In the genomic region with DNA sequence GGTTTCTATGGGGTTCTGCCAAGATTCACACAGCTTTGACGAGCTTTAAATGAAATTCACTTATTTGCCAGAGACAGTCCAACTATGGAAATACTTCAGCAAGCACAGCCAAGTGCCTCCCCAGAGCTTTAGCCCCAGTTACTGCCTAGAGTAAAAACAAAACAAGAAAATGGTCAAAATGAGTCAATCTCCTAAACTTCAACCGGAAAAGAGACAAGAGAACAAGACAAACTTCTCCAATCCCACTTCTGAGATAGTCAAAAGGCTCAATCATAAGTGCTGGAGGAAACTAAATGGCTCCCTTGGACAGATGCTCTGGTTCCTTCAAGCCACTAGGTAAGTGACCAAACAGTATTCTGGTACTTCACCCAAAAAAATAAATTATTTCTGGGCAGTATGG, we compare ENCODE assay signal across 15 cellular contexts.
DNase-seq lines count a peak whose midpoint lies in the region; ATAC-seq lines count a peak whose summit lies in the region.
"Had no signal": no experiment of that assay in that cellular context is flagged by ENCODE, and none has a peak within 500 bp of the region (broad histone marks: within the 10 kb centered on the region; RNA-seq: fewer than 3 reads in every experiment).

No MANE protein-coding gene starts in this region.

- intact Hi-C loops in left ventricle myocardium superior (cut with micrococcal nuclease) = no loop called here

- H3K9me3 ChIP-seq in effector memory CD4-positive, alpha-beta T cell (ENCODE audit: control insufficient read depth, low read length) = no peaks in the 10 kb centered on the region

- no peak overlapping the region for H3K27ac ChIP-seq in effector memory CD4-positive, alpha-beta T cell (ENCODE audit: insufficient read depth, low read length, poor library complexity, severe bottlenecking)
- H3K27ac ChIP-seq: BLaER1 treated with 17β-estradiol and CSF1 and Interleukin-3, amounts not matched to agents 10 nM and 100 nM had no signal

- ATAC-seq in GM18873 (IDR thresholded peaks at IDR 0.05; ENCODE audit: low FRiP score, unreplicated experiment) (peak; percentile 74), GM21619 (IDR thresholded peaks at IDR 0.05; ENCODE audit: unreplicated experiment) (peak; percentile 87), HG03196 (IDR thresholded peaks at IDR 0.05; ENCODE audit: unreplicated experiment) (peak; percentile 71), left ventricle myocardium superior (peak; percentile 55), GM21528 (IDR thresholded peaks at IDR 0.05; ENCODE audit: low FRiP score, unreplicated experiment) (no peak)

- H3K4me1 ChIP-seq in effector memory CD4-positive, alpha-beta T cell (ENCODE audit: control insufficient read depth, insufficient read depth, low read length, poor library complexity, severe bottlenecking) = no peaks in the 10 kb centered on the region
- H3K4me1 ChIP-seq: BLaER1 treated with 17β-estradiol and CSF1 and Interleukin-3, amounts not matched to agents 10 nM and 100 nM had no signal

- DNase-seq in left ventricle myocardium superior (peak; percentile 45), globus pallidus (ENCODE audit: low spot score) (no peak), NOMO-1 treated with DMSO at 0.1 percent for 48 hours (lab: John Stamatoyannopoulos, UW; ENCODE audit: unreplicated experiment) (no peak)
- no peak for DNase-seq in effector memory CD4-positive, alpha-beta T cell
- DNase-seq: activated CD4-positive, alpha-beta T cell treated with anti-CD3 and anti-CD28 coated beads, Interleukin-2, amount 10 ng/mL, durations not matched to agents 7 days and 5 days; activated naive CD4-positive, alpha-beta T cell treated with anti-CD3 and anti-CD28 coated beads, Interleukin-2, amount 10 ng/mL, durations not matched to agents 7 days and 5 days; KG1; NCI-H1694 treated with DMSO at 0.1 percent for 48 hours; stimulated activated CD4-positive, alpha-beta T cell treated with anti-CD3 and anti-CD28 coated beads, Interleukin-1b, Interleukin-23, amount 100 ng/mL, for 48 hours; stimulated activated naive CD4-positive, alpha-beta T cell treated with Interleukin-2 at 50 U/mL for 16 hours had no signal

- H3K4me3 ChIP-seq in effector memory CD4-positive, alpha-beta T cell (ENCODE audit: insufficient read depth, low read depth, low read length, poor library complexity, severe bottlenecking) = no peak overlapping the region
- H3K4me3 ChIP-seq: BLaER1 treated with 17β-estradiol and CSF1 and Interleukin-3, amounts not matched to agents 10 nM and 100 nM had no signal

- no peaks in the 10 kb centered on the region for H3K27me3 ChIP-seq in effector memory CD4-positive, alpha-beta T cell (replicated peaks; ENCODE audit: control insufficient read depth, insufficient read depth, low read length, poor library complexity, severe bottlenecking)
- H3K27me3 ChIP-seq: BLaER1 treated with 17β-estradiol and CSF1 and Interleukin-3, amounts not matched to agents 10 nM and 100 nM had no signal

- H3K36me3 ChIP-seq in effector memory CD4-positive, alpha-beta T cell (ENCODE audit: control insufficient read depth, insufficient read depth, low read length) = no peaks in the 10 kb centered on the region
